13 cellular contexts compared by ENCODE assay signal in the genomic region with DNA sequence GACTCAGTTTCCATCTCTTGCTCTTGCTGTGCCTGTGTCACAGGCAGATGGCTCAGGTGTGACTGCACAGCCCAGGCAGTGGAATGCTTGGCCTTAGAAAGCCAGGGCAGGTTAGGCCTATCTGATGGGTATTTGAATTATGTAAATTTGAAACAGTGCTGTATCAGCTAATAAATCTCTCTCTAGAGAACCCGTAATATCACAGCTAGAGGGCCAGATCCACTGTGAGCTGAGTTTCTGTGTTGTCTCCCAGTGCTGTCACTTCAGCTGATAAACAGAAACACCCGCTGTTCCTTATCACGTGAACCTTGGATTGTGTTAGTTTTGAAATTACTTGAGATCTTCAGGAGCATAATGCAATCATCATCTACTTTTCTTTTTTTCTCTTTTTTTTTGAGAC. TPM values are rescaled to one million over a fixed set of nuclear protein-coding genes. Genes with fewer than 3 reads are reported as not detected.
DNase-seq lines count a peak whose midpoint lies in the region; ATAC-seq and TF ChIP-seq lines count a peak whose summit lies in the region.
"Had no signal": no experiment of that assay in that cellular context is flagged by ENCODE, and none has a peak within 500 bp of the region (broad histone marks: within the 10 kb centered on the region; RNA-seq: fewer than 3 reads in every experiment).

No MANE protein-coding gene starts in this region.

- H3K27me3 ChIP-seq in Karpas-422 (ENCODE audit: low read length), result no peaks in the 10 kb centered on the region
- no peaks in the 10 kb centered on the region for H3K27me3 ChIP-seq in osteoblast (ENCODE audit: insufficient read depth, low read length)

- no peaks in the 10 kb centered on the region for H4K20me1 ChIP-seq in Karpas-422 (ENCODE audit: insufficient read depth, low read depth, low read length)
- H4K20me1 ChIP-seq in osteoblast (ENCODE audit: insufficient read depth, low read length), result peaks cover 3% of the 10 kb centered on the region

- no peak for TF ChIP-seq CTCF in endothelial cell (IDR thresholded peaks at IDR 0.05; ENCODE audit: unreplicated experiment)
- TF ChIP-seq CTCF in osteoblast (IDR thresholded peaks at IDR 0.05; ENCODE audit: extremely low read depth, low read depth, low read length), result no peak
- TF ChIP-seq CTCF in HFFc6 (IDR thresholded peaks at IDR 0.05), result no peak

- H3K27me3 Mint-ChIP-seq in T-helper 17 cell (no peaks in the 10 kb centered on the region), endothelial cell (ENCODE audit: unreplicated experiment) (peaks cover 8% of the 10 kb centered on the region), HFFc6 (ENCODE audit: insufficient read depth) (no peaks in the 10 kb centered on the region; the same call in 1 of the 2 replicates)

- DNase-seq in Karpas-422 (peak; percentile 57), T-helper 17 cell (no peak), endothelial cell (ENCODE audit: low spot score) (no peak), osteoblast (ENCODE audit: insufficient read length, low spot score, missing footprints) (peak; percentile 79), NCI-H446 treated with DMSO at 0.1 percent for 48 hours (lab: John Stamatoyannopoulos, UW) (no peak), HFFc6 (no peak)
- DNase-seq: CD8-positive, alpha-beta T cell; COR-L47; GF-D8 had no signal

- H3K27ac Mint-ChIP-seq in T-helper 17 cell, result peak overlapping the region; percentile 24
- H3K27ac Mint-ChIP-seq in endothelial cell (ENCODE audit: unreplicated experiment), result peak overlapping the region; percentile 49
- H3K27ac Mint-ChIP-seq in HFFc6, result no peak overlapping the region
- H3K27ac Mint-ChIP-seq: CD8-positive, alpha-beta T cell had no signal

- no peaks in the 10 kb centered on the region; the same call in 1 of the 2 replicates for H3K36me3 ChIP-seq in Karpas-422 (ENCODE audit: insufficient read depth, low read length)
- H3K36me3 ChIP-seq in osteoblast (ENCODE audit: insufficient read depth, low read length), result peaks cover 18% of the 10 kb centered on the region

- ATAC-seq in T-helper 17 cell (no peak), HG02973 (IDR thresholded peaks at IDR 0.05; ENCODE audit: unreplicated experiment) (no peak)
- ATAC-seq: CD8-positive, alpha-beta T cell had no signal

- peaks cover 3% of the 10 kb centered on the region for H3K36me3 Mint-ChIP-seq in T-helper 17 cell (ENCODE audit: low read depth)
- peaks cover 22% of the 10 kb centered on the region for H3K36me3 Mint-ChIP-seq in endothelial cell (ENCODE audit: low read depth, unreplicated experiment)
- H3K36me3 Mint-ChIP-seq in HFFc6 (ENCODE audit: low read depth), result peaks cover 7% of the 10 kb centered on the region; the same call in 1 of the 2 replicates

- no peaks in the 10 kb centered on the region for H3K79me2 ChIP-seq in Karpas-422 (ENCODE audit: low read length)
- H3K79me2 ChIP-seq in osteoblast (ENCODE audit: insufficient read depth, low read length), result no peaks in the 10 kb centered on the region

- no peak overlapping the region for H3K9ac ChIP-seq in Karpas-422 (ENCODE audit: low read length)

- H3K9me2 ChIP-seq in Karpas-422 (replicated peaks; ENCODE audit: insufficient read depth, low read length), result no peaks in the 10 kb centered on the region

- H2AFZ ChIP-seq in Karpas-422 (ENCODE audit: low read length) (no peak overlapping the region), osteoblast (ENCODE audit: low read length) (no peak overlapping the region)

- peaks cover 8% of the 10 kb centered on the region for H3K4me1 ChIP-seq in Karpas-422 (ENCODE audit: low read length)
- H3K4me1 ChIP-seq in osteoblast (ENCODE audit: insufficient read depth, low read length), result peaks cover 6% of the 10 kb centered on the region
- H3K4me1 ChIP-seq: HAP-1 had no signal

- H3K9me3 ChIP-seq in Karpas-422 (ENCODE audit: low read length) (no peaks in the 10 kb centered on the region), T-helper 17 cell (ENCODE audit: control insufficient read depth, low read length, poor library complexity, severe bottlenecking) (no peaks in the 10 kb centered on the region), osteoblast (ENCODE audit: low read depth, low read length) (no peaks in the 10 kb centered on the region)
- H3K9me3 ChIP-seq: HAP-1 had no signal

- H3K4me2 ChIP-seq in Karpas-422 (ENCODE audit: low read depth, low read length, poor library complexity, severe bottlenecking) (no peak overlapping the region), osteoblast (ENCODE audit: insufficient read depth, low read length) (no peak overlapping the region)

- H3K4me1 Mint-ChIP-seq in T-helper 17 cell (no peaks in the 10 kb centered on the region), endothelial cell (ENCODE audit: unreplicated experiment) (peaks cover 19% of the 10 kb centered on the region), HFFc6 (ENCODE audit: low read depth) (no peaks in the 10 kb centered on the region)
- H3K4me1 Mint-ChIP-seq: CD14-positive monocyte had no signal

- H3K4me3 ChIP-seq in Karpas-422 (ENCODE audit: low read length), result no peak overlapping the region
- no peak overlapping the region for H3K4me3 ChIP-seq in osteoblast (ENCODE audit: insufficient read depth, low read length)
- H3K4me3 ChIP-seq: HAP-1 had no signal

- H3K4me3 Mint-ChIP-seq in T-helper 17 cell, result no peak overlapping the region
- no peak overlapping the region for H3K4me3 Mint-ChIP-seq in endothelial cell (ENCODE audit: unreplicated experiment)
- no peak overlapping the region for H3K4me3 Mint-ChIP-seq in HFFc6
- H3K4me3 Mint-ChIP-seq: CD14-positive monocyte; CD8-positive, alpha-beta T cell had no signal

- no peak overlapping the region for H3K27ac ChIP-seq in Karpas-422 (ENCODE audit: low read length)
- H3K27ac ChIP-seq in osteoblast (ENCODE audit: low read depth, low read length), result no peak overlapping the region
- H3K27ac ChIP-seq: HL-60 had no signal

- H3K9me3 Mint-ChIP-seq in endothelial cell (ENCODE audit: unreplicated experiment) (no peaks in the 10 kb centered on the region), HFFc6 (no peaks in the 10 kb centered on the region)
- H3K9me3 Mint-ChIP-seq: CD14-positive monocyte; CD8-positive, alpha-beta T cell had no signal

RNA-seq across cellular contexts. Expression of a gene that starts 21.5 kb away (rescaled TPM):
- 69.0 and 145 TPM in 2 replicates for total RNA-seq in Karpas-422 (2014; rRNA removed; shearing (Covaris generic); ENCODE audit: low replicate concordance)
- total RNA-seq in T-helper 17 cell, result 1 to 10 TPM; 1.9 to 3.4 TPM
- total RNA-seq in endothelial cell (ENCODE audit: unreplicated experiment), result 98.5 TPM
- 11.9 and 17.1 TPM in 2 replicates for total RNA-seq in osteoblast
- 10 to 100 TPM; 12.1 to 43.3 (median 15.8) TPM for total RNA-seq in HFFc6 (2021; fragmentation: NEBNext Ultra II Directional; extraction: Animal tissue kit (Norgen Biotek cat#: 25700))

RNA-seq across cellular contexts. Expression of a gene that starts 59.3 kb away (rescaled TPM):
- total RNA-seq in Karpas-422 (2014; rRNA removed; shearing (Covaris generic); ENCODE audit: low replicate concordance), result 36.9 and 38.9 TPM in 2 replicates
- 10 to 100 TPM; 25.1 to 27.9 TPM for total RNA-seq in T-helper 17 cell
- 26.8 TPM for total RNA-seq in endothelial cell (ENCODE audit: unreplicated experiment)
- total RNA-seq in osteoblast, result 18.1 and 19.4 TPM in 2 replicates
- 10 to 100 TPM; 12.8 to 18.4 (median 17.8) TPM for total RNA-seq in HFFc6 (2021; fragmentation: NEBNext Ultra II Directional; extraction: Animal tissue kit (Norgen Biotek cat#: 25700))

RNA-seq across cellular contexts. Expression of a gene that starts 59.4 kb away (rescaled TPM):
- total RNA-seq in Karpas-422 (2014; rRNA removed; shearing (Covaris generic); ENCODE audit: low replicate concordance), result 14.6 and 17.6 TPM in 2 replicates
- 10 to 100 TPM; 18.1 to 24.3 TPM for total RNA-seq in T-helper 17 cell
- 22.0 TPM for total RNA-seq in endothelial cell (ENCODE audit: unreplicated experiment)
- total RNA-seq in osteoblast, result 19.7 and 22.1 TPM in 2 replicates
- 10 to 100 TPM; 15.0 to 19.5 (median 17.8) TPM for total RNA-seq in HFFc6 (2021; fragmentation: NEBNext Ultra II Directional; extraction: Animal tissue kit (Norgen Biotek cat#: 25700))

Comparison
In these comparisons a context has a peak if more than half of its experiments do, and no peak if none do; other contexts are left out.
1. DNase-seq: peak in Karpas-422 (single experiment) and osteoblast (single experiment); none in T-helper 17 cell (0 of 3), endothelial cell (single experiment), NCI-H446 treated with DMSO at 0.1 percent for 48 hours (single experiment) and HFFc6 (single experiment).